Comparison of ENCODE assay signal across 1 cellular context in the genomic region with DNA sequence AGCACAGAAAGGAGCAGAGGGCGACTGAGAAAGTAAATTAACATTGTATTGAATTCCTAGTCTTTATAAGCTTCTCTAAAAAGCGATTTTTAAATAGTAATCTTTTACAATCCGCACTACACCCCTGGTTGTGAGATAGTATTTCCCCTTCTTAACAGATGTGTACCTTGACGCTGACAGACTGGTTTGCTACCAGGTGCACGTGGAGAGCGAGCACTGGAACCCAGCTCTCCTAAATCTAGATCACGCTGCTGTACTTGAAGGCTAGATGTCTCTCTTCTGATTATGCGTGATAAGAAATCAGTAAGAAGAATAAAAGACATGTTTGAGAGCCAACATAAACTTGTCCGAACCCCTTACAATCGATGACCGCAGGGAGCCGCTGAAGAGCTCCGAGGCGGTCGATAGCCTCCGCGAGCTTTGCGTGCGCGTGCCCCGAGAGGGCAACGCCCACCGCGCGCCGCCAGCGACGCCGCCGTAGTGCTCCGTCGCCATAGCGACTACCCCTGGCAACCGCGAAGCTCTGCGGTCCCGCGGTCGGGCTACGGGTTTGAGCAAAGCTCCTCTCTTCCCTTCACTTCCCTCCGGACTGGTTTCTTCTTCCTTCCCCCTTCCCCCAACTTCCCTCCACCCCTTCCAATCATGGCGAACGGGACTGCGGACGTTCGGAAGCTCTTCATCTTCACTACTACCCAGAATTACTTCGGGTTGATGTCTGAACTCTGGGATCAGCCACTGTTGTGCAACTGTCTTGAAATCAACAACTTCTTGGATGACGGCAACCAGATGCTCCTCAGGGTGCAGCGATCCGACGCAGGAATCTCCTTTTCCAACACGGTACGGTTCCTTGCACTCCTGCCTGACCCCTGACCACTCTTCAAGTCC.
TF ChIP-seq lines count a peak whose summit lies in the region.

A gene with protein sequence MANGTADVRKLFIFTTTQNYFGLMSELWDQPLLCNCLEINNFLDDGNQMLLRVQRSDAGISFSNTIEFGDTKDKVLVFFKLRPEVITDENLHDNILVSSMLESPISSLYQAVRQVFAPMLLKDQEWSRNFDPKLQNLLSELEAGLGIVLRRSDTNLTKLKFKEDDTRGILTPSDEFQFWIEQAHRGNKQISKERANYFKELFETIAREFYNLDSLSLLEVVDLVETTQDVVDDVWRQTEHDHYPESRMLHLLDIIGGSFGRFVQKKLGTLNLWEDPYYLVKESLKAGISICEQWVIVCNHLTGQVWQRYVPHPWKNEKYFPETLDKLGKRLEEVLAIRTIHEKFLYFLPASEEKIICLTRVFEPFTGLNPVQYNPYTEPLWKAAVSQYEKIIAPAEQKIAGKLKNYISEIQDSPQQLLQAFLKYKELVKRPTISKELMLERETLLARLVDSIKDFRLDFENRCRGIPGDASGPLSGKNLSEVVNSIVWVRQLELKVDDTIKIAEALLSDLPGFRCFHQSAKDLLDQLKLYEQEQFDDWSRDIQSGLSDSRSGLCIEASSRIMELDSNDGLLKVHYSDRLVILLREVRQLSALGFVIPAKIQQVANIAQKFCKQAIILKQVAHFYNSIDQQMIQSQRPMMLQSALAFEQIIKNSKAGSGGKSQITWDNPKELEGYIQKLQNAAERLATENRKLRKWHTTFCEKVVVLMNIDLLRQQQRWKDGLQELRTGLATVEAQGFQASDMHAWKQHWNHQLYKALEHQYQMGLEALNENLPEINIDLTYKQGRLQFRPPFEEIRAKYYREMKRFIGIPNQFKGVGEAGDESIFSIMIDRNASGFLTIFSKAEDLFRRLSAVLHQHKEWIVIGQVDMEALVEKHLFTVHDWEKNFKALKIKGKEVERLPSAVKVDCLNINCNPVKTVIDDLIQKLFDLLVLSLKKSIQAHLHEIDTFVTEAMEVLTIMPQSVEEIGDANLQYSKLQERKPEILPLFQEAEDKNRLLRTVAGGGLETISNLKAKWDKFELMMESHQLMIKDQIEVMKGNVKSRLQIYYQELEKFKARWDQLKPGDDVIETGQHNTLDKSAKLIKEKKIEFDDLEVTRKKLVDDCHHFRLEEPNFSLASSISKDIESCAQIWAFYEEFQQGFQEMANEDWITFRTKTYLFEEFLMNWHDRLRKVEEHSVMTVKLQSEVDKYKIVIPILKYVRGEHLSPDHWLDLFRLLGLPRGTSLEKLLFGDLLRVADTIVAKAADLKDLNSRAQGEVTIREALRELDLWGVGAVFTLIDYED (N-terminal part only) (plus strand): TSS at position 494 of the 885 bp plus-strand sequence. CDS start 149 bp downstream, at position 643.

TF ChIP-seq in HepG2, 621 proteins besides CTCF, POLR2A, EP300 and RAD21 (continued from another document and continues in another):
- TF ChIP-seq, protein P1, sequence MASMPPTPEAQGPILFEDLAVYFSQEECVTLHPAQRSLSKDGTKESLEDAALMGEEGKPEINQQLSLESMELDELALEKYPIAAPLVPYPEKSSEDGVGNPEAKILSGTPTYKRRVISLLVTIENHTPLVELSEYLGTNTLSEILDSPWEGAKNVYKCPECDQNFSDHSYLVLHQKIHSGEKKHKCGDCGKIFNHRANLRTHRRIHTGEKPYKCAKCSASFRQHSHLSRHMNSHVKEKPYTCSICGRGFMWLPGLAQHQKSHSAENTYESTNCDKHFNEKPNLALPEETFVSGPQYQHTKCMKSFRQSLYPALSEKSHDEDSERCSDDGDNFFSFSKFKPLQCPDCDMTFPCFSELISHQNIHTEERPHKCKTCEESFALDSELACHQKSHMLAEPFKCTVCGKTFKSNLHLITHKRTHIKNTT (CRISPR knock-in tag; IDR thresholded peaks at IDR 0.05), result no peak
- TF ChIP-seq, protein P2, sequence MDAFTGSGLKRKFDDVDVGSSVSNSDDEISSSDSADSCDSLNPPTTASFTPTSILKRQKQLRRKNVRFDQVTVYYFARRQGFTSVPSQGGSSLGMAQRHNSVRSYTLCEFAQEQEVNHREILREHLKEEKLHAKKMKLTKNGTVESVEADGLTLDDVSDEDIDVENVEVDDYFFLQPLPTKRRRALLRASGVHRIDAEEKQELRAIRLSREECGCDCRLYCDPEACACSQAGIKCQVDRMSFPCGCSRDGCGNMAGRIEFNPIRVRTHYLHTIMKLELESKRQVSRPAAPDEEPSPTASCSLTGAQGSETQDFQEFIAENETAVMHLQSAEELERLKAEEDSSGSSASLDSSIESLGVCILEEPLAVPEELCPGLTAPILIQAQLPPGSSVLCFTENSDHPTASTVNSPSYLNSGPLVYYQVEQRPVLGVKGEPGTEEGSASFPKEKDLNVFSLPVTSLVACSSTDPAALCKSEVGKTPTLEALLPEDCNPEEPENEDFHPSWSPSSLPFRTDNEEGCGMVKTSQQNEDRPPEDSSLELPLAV (CRISPR knock-in tag; conservative IDR thresholded peaks at IDR 0.05; ENCODE audit: low read depth), result no peak
- TF ChIP-seq, protein P3, sequence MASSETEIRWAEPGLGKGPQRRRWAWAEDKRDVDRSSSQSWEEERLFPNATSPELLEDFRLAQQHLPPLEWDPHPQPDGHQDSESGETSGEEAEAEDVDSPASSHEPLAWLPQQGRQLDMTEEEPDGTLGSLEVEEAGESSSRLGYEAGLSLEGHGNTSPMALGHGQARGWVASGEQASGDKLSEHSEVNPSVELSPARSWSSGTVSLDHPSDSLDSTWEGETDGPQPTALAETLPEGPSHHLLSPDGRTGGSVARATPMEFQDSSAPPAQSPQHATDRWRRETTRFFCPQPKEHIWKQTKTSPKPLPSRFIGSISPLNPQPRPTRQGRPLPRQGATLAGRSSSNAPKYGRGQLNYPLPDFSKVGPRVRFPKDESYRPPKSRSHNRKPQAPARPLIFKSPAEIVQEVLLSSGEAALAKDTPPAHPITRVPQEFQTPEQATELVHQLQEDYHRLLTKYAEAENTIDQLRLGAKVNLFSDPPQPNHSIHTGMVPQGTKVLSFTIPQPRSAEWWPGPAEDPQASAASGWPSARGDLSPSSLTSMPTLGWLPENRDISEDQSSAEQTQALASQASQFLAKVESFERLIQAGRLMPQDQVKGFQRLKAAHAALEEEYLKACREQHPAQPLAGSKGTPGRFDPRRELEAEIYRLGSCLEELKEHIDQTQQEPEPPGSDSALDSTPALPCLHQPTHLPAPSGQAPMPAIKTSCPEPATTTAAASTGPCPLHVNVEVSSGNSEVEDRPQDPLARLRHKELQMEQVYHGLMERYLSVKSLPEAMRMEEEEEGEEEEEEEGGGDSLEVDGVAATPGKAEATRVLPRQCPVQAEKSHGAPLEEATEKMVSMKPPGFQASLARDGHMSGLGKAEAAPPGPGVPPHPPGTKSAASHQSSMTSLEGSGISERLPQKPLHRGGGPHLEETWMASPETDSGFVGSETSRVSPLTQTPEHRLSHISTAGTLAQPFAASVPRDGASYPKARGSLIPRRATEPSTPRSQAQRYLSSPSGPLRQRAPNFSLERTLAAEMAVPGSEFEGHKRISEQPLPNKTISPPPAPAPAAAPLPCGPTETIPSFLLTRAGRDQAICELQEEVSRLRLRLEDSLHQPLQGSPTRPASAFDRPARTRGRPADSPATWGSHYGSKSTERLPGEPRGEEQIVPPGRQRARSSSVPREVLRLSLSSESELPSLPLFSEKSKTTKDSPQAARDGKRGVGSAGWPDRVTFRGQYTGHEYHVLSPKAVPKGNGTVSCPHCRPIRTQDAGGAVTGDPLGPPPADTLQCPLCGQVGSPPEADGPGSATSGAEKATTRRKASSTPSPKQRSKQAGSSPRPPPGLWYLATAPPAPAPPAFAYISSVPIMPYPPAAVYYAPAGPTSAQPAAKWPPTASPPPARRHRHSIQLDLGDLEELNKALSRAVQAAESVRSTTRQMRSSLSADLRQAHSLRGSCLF (CRISPR knock-in tag; IDR thresholded peaks at IDR 0.05; ENCODE audit: borderline replicate concordance), result no peak
- no peak for TF ChIP-seq ZNF747 (CRISPR knock-in tag; IDR thresholded peaks at IDR 0.05; ENCODE audit: borderline replicate concordance)
- TF ChIP-seq ZNF615 (CRISPR knock-in tag; IDR thresholded peaks at IDR 0.05; ENCODE audit: borderline replicate concordance), result no peak
- TF ChIP-seq ZSCAN30 (CRISPR knock-in tag; IDR thresholded peaks at IDR 0.05), result no peak
- TF ChIP-seq ZNF549 (CRISPR knock-in tag; IDR thresholded peaks at IDR 0.05), result no peak
- no peak for TF ChIP-seq ZNF282 (IDR thresholded peaks at IDR 0.05; ENCODE audit: partially characterized antibody)
- TF ChIP-seq NKX3-1 (CRISPR knock-in tag; IDR thresholded peaks at IDR 0.05), result no peak
- TF ChIP-seq RNF2 (conservative IDR thresholded peaks at IDR 0.05; ENCODE audit: low read depth), result peak; percentile 63; the same call in 1 of the 2 replicates
- TF ChIP-seq, protein P4, sequence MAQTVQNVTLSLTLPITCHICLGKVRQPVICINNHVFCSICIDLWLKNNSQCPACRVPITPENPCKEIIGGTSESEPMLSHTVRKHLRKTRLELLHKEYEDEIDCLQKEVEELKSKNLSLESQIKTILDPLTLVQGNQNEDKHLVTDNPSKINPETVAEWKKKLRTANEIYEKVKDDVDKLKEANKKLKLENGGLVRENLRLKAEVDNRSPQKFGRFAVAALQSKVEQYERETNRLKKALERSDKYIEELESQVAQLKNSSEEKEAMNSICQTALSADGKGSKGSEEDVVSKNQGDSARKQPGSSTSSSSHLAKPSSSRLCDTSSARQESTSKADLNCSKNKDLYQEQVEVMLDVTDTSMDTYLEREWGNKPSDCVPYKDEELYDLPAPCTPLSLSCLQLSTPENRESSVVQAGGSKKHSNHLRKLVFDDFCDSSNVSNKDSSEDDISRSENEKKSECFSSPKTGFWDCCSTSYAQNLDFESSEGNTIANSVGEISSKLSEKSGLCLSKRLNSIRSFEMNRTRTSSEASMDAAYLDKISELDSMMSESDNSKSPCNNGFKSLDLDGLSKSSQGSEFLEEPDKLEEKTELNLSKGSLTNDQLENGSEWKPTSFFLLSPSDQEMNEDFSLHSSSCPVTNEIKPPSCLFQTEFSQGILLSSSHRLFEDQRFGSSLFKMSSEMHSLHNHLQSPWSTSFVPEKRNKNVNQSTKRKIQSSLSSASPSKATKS (CRISPR knock-in tag; IDR thresholded peaks at IDR 0.05), result no peak
- no peak for TF ChIP-seq NR2F6 (IDR thresholded peaks at IDR 0.05)
- peak; percentile 29; the same call in 1 of the 2 replicates for TF ChIP-seq NR2F6 (CRISPR knock-in tag; IDR thresholded peaks at IDR 0.05)
- no peak for TF ChIP-seq KAT7 (CRISPR knock-in tag; IDR thresholded peaks at IDR 0.05; ENCODE audit: borderline replicate concordance)
- TF ChIP-seq PPARG (CRISPR knock-in tag; conservative IDR thresholded peaks at IDR 0.05), result peak; percentile 50; the same call in 1 of the 2 replicates
- TF ChIP-seq, protein P5, sequence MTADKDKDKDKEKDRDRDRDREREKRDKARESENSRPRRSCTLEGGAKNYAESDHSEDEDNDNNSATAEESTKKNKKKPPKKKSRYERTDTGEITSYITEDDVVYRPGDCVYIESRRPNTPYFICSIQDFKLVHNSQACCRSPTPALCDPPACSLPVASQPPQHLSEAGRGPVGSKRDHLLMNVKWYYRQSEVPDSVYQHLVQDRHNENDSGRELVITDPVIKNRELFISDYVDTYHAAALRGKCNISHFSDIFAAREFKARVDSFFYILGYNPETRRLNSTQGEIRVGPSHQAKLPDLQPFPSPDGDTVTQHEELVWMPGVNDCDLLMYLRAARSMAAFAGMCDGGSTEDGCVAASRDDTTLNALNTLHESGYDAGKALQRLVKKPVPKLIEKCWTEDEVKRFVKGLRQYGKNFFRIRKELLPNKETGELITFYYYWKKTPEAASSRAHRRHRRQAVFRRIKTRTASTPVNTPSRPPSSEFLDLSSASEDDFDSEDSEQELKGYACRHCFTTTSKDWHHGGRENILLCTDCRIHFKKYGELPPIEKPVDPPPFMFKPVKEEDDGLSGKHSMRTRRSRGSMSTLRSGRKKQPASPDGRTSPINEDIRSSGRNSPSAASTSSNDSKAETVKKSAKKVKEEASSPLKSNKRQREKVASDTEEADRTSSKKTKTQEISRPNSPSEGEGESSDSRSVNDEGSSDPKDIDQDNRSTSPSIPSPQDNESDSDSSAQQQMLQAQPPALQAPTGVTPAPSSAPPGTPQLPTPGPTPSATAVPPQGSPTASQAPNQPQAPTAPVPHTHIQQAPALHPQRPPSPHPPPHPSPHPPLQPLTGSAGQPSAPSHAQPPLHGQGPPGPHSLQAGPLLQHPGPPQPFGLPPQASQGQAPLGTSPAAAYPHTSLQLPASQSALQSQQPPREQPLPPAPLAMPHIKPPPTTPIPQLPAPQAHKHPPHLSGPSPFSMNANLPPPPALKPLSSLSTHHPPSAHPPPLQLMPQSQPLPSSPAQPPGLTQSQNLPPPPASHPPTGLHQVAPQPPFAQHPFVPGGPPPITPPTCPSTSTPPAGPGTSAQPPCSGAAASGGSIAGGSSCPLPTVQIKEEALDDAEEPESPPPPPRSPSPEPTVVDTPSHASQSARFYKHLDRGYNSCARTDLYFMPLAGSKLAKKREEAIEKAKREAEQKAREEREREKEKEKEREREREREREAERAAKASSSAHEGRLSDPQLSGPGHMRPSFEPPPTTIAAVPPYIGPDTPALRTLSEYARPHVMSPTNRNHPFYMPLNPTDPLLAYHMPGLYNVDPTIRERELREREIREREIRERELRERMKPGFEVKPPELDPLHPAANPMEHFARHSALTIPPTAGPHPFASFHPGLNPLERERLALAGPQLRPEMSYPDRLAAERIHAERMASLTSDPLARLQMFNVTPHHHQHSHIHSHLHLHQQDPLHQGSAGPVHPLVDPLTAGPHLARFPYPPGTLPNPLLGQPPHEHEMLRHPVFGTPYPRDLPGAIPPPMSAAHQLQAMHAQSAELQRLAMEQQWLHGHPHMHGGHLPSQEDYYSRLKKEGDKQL (CRISPR knock-in tag; IDR thresholded peaks at IDR 0.05; ENCODE audit: low read depth), result no peak
- TF ChIP-seq NFKBIZ (CRISPR knock-in tag; IDR thresholded peaks at IDR 0.05), result 0 out of 2 replicates have a peak, but pooled peaks have one; percentile 44
- TF ChIP-seq KLF16 (CRISPR knock-in tag; IDR thresholded peaks at IDR 0.05), result peak in 1 of 2 experiments; percentile 91; a peak in 2 of 4 replicates
- TF ChIP-seq, protein P6, sequence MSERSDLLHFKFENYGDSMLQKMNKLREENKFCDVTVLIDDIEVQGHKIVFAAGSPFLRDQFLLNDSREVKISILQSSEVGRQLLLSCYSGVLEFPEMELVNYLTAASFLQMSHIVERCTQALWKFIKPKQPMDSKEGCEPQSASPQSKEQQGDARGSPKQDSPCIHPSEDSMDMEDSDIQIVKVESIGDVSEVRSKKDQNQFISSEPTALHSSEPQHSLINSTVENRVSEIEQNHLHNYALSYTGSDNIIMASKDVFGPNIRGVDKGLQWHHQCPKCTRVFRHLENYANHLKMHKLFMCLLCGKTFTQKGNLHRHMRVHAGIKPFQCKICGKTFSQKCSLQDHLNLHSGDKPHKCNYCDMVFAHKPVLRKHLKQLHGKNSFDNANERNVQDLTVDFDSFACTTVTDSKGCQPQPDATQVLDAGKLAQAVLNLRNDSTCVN (CRISPR knock-in tag; IDR thresholded peaks at IDR 0.05; ENCODE audit: borderline replicate concordance), result 0 out of 2 replicates have a peak, but pooled peaks have one; percentile 32
